In the genomic region with DNA sequence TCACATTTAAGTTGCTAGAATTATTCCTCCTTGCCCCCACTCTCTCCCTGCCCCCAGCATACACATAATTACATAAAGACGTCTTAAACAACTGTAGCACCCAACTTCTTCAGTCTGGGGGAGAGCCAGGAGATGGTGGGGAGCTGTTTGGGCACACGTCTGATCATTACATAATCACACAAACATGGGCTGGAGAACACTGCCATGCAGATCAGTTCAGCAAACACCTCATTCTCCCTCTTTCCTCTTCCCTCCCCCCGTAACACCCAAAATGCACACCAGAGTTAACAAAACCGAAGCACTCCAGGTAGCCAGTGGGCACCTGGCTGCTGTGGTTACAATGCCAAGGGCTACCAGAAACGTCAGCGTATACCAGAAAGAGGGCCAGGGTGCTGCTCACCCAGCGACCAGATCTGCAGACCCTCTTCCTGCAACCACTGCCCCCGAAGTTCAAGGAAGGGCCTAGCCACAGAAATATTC, we compare ENCODE assay signal across 9 cellular contexts. TPM values are rescaled to one million over a fixed set of nuclear protein-coding genes. Genes with fewer than 3 reads are reported as not detected.
DNase-seq lines count a peak whose midpoint lies in the region; ATAC-seq and TF ChIP-seq lines count a peak whose summit lies in the region.
"Had no signal": no experiment of that assay in that cellular context is flagged by ENCODE, and none has a peak within 500 bp of the region (broad histone marks: within the 10 kb centered on the region; RNA-seq: fewer than 3 reads in every experiment).

No MANE protein-coding gene starts in this region.

- ATAC-seq in T-helper 17 cell (no peak), HG03469 (IDR thresholded peaks at IDR 0.05; ENCODE audit: unreplicated experiment) (no peak)

- DNase-seq in NCI-H1417 (lab: John Stamatoyannopoulos, UW) (peak in 2 of 3 experiments; percentile 34 to 65), NCI-H1417 treated with DMSO at 0.1 percent for 48 hours (lab: John Stamatoyannopoulos, UW) (no peak), T-helper 17 cell (no peak), fibroblast of the aortic adventitia (ENCODE audit: low read depth) (no peak), DMS79 treated with DMSO at 0.1 percent for 48 hours (lab: John Stamatoyannopoulos, UW) (no peak), mesenteric fat pad (ENCODE audit: low spot score) (no peak)
- DNase-seq: 8988T had no signal

- H3K36me3 Mint-ChIP-seq in T-helper 17 cell (ENCODE audit: low read depth): no peaks in the 10 kb centered on the region

- H3K27me3 Mint-ChIP-seq in T-helper 17 cell: no peaks in the 10 kb centered on the region

- no peaks in the 10 kb centered on the region for H3K9me3 ChIP-seq in T-helper 17 cell (ENCODE audit: control insufficient read depth, low read length, poor library complexity, severe bottlenecking)

- H3K36me3 ChIP-seq in rectal smooth muscle tissue (ENCODE audit: control insufficient read depth, insufficient read depth, low read length): no peaks in the 10 kb centered on the region

- peak overlapping the region; percentile 82 for H3K27ac Mint-ChIP-seq in T-helper 17 cell

- no peaks in the 10 kb centered on the region for H3K27me3 ChIP-seq in rectal smooth muscle tissue (ENCODE audit: control insufficient read depth, insufficient read depth, low read length)

- no peak for TF ChIP-seq CTCF in fibroblast of the aortic adventitia (IDR thresholded peaks at IDR 0.05; ENCODE audit: insufficient read depth, low read length)

- H3K4me3 Mint-ChIP-seq in T-helper 17 cell: peak overlapping the region; percentile 92

- H3K4me1 Mint-ChIP-seq in T-helper 17 cell: peaks cover 65% of the 10 kb centered on the region

- no peak overlapping the region for H3K9ac ChIP-seq in rectal smooth muscle tissue (ENCODE audit: low read length)

- peaks cover 11% of the 10 kb centered on the region for H3K4me1 ChIP-seq in rectal smooth muscle tissue (ENCODE audit: control insufficient read depth, insufficient read depth, low read length)

- H3K4me3 ChIP-seq in fibroblast of the aortic adventitia (ENCODE audit: low read depth, low read length): peak overlapping the region; percentile 73
- peak overlapping the region; percentile 64 for H3K4me3 ChIP-seq in rectal smooth muscle tissue (ENCODE audit: low read length)

- no peak overlapping the region for H3K27ac ChIP-seq in rectal smooth muscle tissue (ENCODE audit: low read depth, low read length)

RNA-seq across cellular contexts. Expression of a gene that starts 1.6 kb away (rescaled TPM):
- total RNA-seq in T-helper 17 cell: 10 to 100 TPM; 11.1 to 13.9 TPM
- total RNA-seq in fibroblast of the aortic adventitia (ENCODE audit: low replicate concordance): 1.1 and 1.2 TPM in 2 replicates
- total RNA-seq in mesenteric fat pad: 19.9 TPM

Comparison
In these comparisons a context has a peak if more than half of its experiments do, and no peak if none do; other contexts are left out.
1. DNase-seq: peak in NCI-H1417 (2 of 3); none in NCI-H1417 treated with DMSO at 0.1 percent for 48 hours (single experiment), T-helper 17 cell (0 of 3), fibroblast of the aortic adventitia (single experiment), DMS79 treated with DMSO at 0.1 percent for 48 hours (single experiment) and mesenteric fat pad (single experiment).